Comparison of ENCODE assay signal across 9 cellular contexts in genomic region chr3:186614597-186615483, GRCh38. TPM values are rescaled to one million over a fixed set of nuclear protein-coding genes. Genes with fewer than 3 reads are reported as not detected.
DNase-seq lines count a peak whose midpoint lies in the region; ATAC-seq and TF ChIP-seq lines count a peak whose summit lies in the region.
"Had no signal": no experiment of that assay in that cellular context is flagged by ENCODE, and none has a peak within 500 bp of the region (broad histone marks: within the 10 kb centered on the region; RNA-seq: fewer than 3 reads in every experiment).

No MANE protein-coding gene starts in this region.

- WGBS in lung, 2 donors = 33% methylated on average over 16 of the region's 16 CpGs

- intact Hi-C loops in dorsolateral prefrontal cortex (cut with DNase I) = loop anchor here (2.0 to 10.0 kb wide), 5 partner anchors 167 to 1097 kb away; partner anchors contain the start of gene EIF4A2 (in 2 of the 2)

- no peak overlapping the region for H3K27ac ChIP-seq in dorsolateral prefrontal cortex
- H3K27ac ChIP-seq in lung (ENCODE audit: low read depth in 1 of 2, low read length in 1 of 2) = no peak overlapping the region

- no peaks in the 10 kb centered on the region for H3K4me1 ChIP-seq in lung (ENCODE audit: control insufficient read depth in 2 of 2, insufficient read depth in 2 of 2, low read length in 2 of 2)

- TF ChIP-seq CTCF in GM12865 (IDR thresholded peaks at IDR 0.05; ENCODE audit: insufficient read depth, low read depth, low read length, missing control alignments) (peak; percentile 96), dorsolateral prefrontal cortex (IDR thresholded peaks at IDR 0.05 in 54 of 56, conservative IDR thresholded peaks at IDR 0.05 in 2 of 56; ENCODE audit: low read depth in 1 of 56, partially characterized antibody in 56 of 56) (peak; percentile 92 to 99 (median 97)), lung (IDR thresholded peaks at IDR 0.05; ENCODE audit: control extremely low read depth, extremely low read depth) (peak; percentile 92)

- ATAC-seq in HG03520 (IDR thresholded peaks at IDR 0.05; ENCODE audit: unreplicated experiment) (peak; percentile 73), lung (ENCODE audit: insufficient read depth, low FRiP score) (peak; percentile 74), GM18498 (IDR thresholded peaks at IDR 0.05; ENCODE audit: unreplicated experiment) (no peak)

- H3K9me3 ChIP-seq in lung (ENCODE audit: control insufficient read depth in 2 of 2, insufficient read depth in 1 of 2, low read length in 1 of 2) = no peaks in the 10 kb centered on the region

- no peak overlapping the region for H3K4me3 ChIP-seq in GM12865 (ENCODE audit: low read depth, low read length)
- H3K4me3 ChIP-seq in dorsolateral prefrontal cortex = peak overlapping the region in 4 of 59 donors; percentile 4 to 41 (median 14)
- H3K4me3 ChIP-seq in lung = no peak overlapping the region

- H3K27me3 ChIP-seq in dorsolateral prefrontal cortex = no peaks in the 10 kb centered on the region
- H3K27me3 ChIP-seq in lung (ENCODE audit: control insufficient read depth, insufficient read depth) = no peaks in the 10 kb centered on the region

- peak; percentile 78 for DNase-seq in GM12865 (ENCODE audit: low read depth)
- peak; percentile 51 for DNase-seq in NCI-H748 treated with DMSO at 0.1 percent for 48 hours (lab: John Stamatoyannopoulos, UW)
- DNase-seq in activated CD4-positive, alpha-beta T cell treated with anti-CD3 and anti-CD28 coated beads, Interleukin-2, amount 50 U/mL, for 4 hours = peak; percentile 67 to 71
- peak; percentile 73 to 90 (median 82) for DNase-seq in dorsolateral prefrontal cortex
- DNase-seq in lung (ENCODE audit: low spot score) = peak; percentile 78
- peak; percentile 39 for DNase-seq in stimulated activated CD8-positive, alpha-beta memory T cell treated with anti-CD3 and anti-CD28 coated beads, Interleukin-15, amount 100 ng/mL, for 24 hours (ENCODE audit: low read depth)

- no peaks in the 10 kb centered on the region for H3K36me3 ChIP-seq in lung (ENCODE audit: control insufficient read depth in 2 of 2, insufficient read depth in 2 of 2, low read length in 2 of 2)

RNA-seq across cellular contexts. Expression of gene AHSG, which starts 2.0 kb away (rescaled TPM):
- total RNA-seq in dorsolateral prefrontal cortex (1 to 10 TPM in 5 of 120 experiments, under 1 TPM in 62, not detected in 53; 0.25 to 1.4 (median 0.52) TPM), lung (under 1 TPM; 0.20 to 0.92 TPM)
- polyA plus RNA-seq in lung = under 1 TPM in 1 of 2 donors, not detected in 1; 0.03 TPM
- total RNA-seq: subcutaneous adipose tissue had no signal

RNA-seq across cellular contexts. Expression of gene FETUB, which starts 25.4 kb away (rescaled TPM):
- total RNA-seq in dorsolateral prefrontal cortex (1 to 10 TPM in 14 of 120 experiments, under 1 TPM in 51, not detected in 55; 0.29 to 2.1 (median 0.60) TPM), lung (not detected)
- polyA plus RNA-seq in lung = not detected
- total RNA-seq: subcutaneous adipose tissue had no signal

RNA-seq across cellular contexts. Expression of gene DNAJB11, which starts 44.3 kb away (rescaled TPM):
- 10 to 100 TPM; 13.8 to 50.8 (median 25.0) TPM for total RNA-seq in dorsolateral prefrontal cortex
- 10 to 100 TPM; 46.1 to 57.6 TPM for total RNA-seq in lung
- 100 to 1,000 TPM in 1 of 2 donors, 10 to 100 TPM in 1; 48.3 to 109 TPM for polyA plus RNA-seq in lung

RNA-seq across cellular contexts. Expression of gene TBCCD1, which starts 47.7 kb away (rescaled TPM):
- 10 to 100 TPM in 112 of 120 experiments, 1 to 10 TPM in 8; 9.0 to 18.1 (median 12.5) TPM for total RNA-seq in dorsolateral prefrontal cortex
- total RNA-seq in lung = 10 to 100 TPM in 1 of 2 donors, 1 to 10 TPM in 1; 9.4 to 17.3 TPM
- 1 to 10 TPM; 3.2 to 5.5 TPM for polyA plus RNA-seq in lung

RNA-seq across cellular contexts. Expression of gene HRG, which starts 51.0 kb away (rescaled TPM):
- 1 to 10 TPM in 1 of 120 experiments, under 1 TPM in 10, not detected in 109; 0.14 to 1.0 (median 0.42) TPM for total RNA-seq in dorsolateral prefrontal cortex
- under 1 TPM in 1 of 2 donors, not detected in 1; 0.15 TPM for total RNA-seq in lung
- polyA plus RNA-seq in lung = not detected
- total RNA-seq: subcutaneous adipose tissue had no signal
